ENCODE assay signal across 1 cellular context in the genomic region with DNA sequence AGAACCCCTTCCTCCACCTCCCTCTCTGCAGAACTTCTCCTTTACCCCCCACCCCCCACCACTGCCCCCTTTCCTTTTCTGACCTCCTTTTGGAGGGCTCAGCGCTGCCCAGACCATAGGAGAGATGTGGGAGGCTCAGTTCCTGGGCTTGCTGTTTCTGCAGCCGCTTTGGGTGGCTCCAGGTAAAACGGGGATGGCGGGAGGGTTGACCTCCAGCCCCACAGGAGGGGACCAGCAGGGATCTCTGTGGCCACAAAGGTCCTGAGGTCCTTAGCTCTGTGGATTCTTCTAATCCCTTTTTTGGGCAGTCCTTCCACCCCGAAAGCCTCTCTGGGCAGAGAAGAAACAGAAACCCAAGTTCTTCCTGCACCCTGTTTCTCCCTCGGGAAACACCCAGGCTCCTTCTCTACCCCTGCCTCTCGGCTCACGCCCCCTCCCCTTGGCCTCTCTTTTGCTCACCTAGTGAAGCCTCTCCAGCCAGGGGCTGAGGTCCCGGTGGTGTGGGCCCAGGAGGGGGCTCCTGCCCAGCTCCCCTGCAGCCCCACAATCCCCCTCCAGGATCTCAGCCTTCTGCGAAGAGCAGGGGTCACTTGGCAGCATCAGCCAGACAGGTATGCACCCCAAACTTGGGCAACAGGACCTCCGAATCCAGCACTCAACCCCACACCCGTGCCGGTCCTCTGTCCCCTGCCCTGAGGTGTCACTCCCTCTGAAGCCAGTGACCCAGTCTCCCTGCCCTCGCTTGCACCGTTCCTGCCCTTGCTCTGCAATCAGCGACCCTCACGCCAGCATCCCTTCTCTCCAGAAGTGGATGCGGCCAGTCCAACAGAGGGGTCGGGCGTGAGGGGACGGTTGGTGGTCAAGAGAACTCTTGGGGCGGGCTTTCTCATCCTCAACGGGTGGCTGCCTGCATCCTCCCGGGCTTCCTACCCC.
TF ChIP-seq lines count a peak whose summit lies in the region.

No MANE protein-coding gene starts in this region.

TF ChIP-seq in WTC11, 78 proteins besides CTCF, POLR2A, EP300 and RAD21 (continued from another document):
- TF ChIP-seq USF1 (CRISPR knock-in tag; IDR thresholded peaks at IDR 0.05): no peak
- no peak for TF ChIP-seq GABPB1 (CRISPR knock-in tag; IDR thresholded peaks at IDR 0.05)
- TF ChIP-seq CBFB (CRISPR knock-in tag; IDR thresholded peaks at IDR 0.05; ENCODE audit: low read depth): no peak
- TF ChIP-seq, protein P1, sequence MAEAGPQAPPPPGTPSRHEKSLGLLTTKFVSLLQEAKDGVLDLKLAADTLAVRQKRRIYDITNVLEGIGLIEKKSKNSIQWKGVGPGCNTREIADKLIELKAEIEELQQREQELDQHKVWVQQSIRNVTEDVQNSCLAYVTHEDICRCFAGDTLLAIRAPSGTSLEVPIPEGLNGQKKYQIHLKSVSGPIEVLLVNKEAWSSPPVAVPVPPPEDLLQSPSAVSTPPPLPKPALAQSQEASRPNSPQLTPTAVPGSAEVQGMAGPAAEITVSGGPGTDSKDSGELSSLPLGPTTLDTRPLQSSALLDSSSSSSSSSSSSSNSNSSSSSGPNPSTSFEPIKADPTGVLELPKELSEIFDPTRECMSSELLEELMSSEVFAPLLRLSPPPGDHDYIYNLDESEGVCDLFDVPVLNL (CRISPR knock-in tag; IDR thresholded peaks at IDR 0.05; ENCODE audit: borderline replicate concordance, low read depth): no peak
- TF ChIP-seq NFATC4 (CRISPR knock-in tag; IDR thresholded peaks at IDR 0.05): no peak
- no peak for TF ChIP-seq SP1 (CRISPR knock-in tag; conservative IDR thresholded peaks at IDR 0.05)
- TF ChIP-seq, protein P2, sequence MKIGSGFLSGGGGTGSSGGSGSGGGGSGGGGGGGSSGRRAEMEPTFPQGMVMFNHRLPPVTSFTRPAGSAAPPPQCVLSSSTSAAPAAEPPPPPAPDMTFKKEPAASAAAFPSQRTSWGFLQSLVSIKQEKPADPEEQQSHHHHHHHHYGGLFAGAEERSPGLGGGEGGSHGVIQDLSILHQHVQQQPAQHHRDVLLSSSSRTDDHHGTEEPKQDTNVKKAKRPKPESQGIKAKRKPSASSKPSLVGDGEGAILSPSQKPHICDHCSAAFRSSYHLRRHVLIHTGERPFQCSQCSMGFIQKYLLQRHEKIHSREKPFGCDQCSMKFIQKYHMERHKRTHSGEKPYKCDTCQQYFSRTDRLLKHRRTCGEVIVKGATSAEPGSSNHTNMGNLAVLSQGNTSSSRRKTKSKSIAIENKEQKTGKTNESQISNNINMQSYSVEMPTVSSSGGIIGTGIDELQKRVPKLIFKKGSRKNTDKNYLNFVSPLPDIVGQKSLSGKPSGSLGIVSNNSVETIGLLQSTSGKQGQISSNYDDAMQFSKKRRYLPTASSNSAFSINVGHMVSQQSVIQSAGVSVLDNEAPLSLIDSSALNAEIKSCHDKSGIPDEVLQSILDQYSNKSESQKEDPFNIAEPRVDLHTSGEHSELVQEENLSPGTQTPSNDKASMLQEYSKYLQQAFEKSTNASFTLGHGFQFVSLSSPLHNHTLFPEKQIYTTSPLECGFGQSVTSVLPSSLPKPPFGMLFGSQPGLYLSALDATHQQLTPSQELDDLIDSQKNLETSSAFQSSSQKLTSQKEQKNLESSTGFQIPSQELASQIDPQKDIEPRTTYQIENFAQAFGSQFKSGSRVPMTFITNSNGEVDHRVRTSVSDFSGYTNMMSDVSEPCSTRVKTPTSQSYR (CRISPR knock-in tag; IDR thresholded peaks at IDR 0.05): no peak
- no peak for TF ChIP-seq ARID4B (CRISPR knock-in tag; IDR thresholded peaks at IDR 0.05; ENCODE audit: borderline replicate concordance)
- TF ChIP-seq MXD4 (CRISPR knock-in tag; IDR thresholded peaks at IDR 0.05; ENCODE audit: borderline replicate concordance): no peak
- TF ChIP-seq ZNF219 (CRISPR knock-in tag; IDR thresholded peaks at IDR 0.05; ENCODE audit: borderline replicate concordance): no peak
- no peak for TF ChIP-seq SOX15 (CRISPR knock-in tag; IDR thresholded peaks at IDR 0.05)
TF ChIP-seq in WTC11: peak in this region for 0.
